Comparison of ENCODE assay signal across 1 cellular context in the genomic region with DNA sequence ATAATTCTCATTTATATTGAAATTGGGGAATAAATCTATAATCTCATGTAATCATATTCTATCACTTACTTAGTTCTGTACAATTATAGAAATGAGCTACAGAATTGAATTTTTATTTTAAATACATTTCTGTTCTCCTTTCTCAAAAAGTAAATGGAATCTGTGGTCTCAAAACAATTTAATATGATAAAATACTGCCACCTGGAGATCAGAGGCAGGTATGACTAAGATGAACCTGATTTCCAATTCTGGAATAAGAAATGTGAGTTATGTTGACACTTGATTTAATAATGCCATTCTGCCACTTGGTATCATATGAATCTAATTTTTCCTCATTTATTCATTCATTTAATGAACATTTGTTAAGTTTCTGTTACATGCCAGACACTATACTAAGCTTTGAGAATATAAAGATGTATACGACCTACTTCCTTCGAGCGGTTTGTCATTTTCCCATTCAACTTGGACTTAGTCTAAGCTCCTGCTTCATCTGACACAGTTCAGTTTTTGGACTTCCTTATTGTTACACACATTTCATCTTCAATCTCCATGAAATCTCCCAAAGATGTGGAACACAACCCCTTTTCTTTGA.
TF ChIP-seq lines count a peak whose summit lies in the region.

No MANE protein-coding gene starts in this region.

TF ChIP-seq in GM23338, 12 proteins besides CTCF, POLR2A, EP300 and RAD21 (continued from another document):
- TF ChIP-seq, protein P1, sequence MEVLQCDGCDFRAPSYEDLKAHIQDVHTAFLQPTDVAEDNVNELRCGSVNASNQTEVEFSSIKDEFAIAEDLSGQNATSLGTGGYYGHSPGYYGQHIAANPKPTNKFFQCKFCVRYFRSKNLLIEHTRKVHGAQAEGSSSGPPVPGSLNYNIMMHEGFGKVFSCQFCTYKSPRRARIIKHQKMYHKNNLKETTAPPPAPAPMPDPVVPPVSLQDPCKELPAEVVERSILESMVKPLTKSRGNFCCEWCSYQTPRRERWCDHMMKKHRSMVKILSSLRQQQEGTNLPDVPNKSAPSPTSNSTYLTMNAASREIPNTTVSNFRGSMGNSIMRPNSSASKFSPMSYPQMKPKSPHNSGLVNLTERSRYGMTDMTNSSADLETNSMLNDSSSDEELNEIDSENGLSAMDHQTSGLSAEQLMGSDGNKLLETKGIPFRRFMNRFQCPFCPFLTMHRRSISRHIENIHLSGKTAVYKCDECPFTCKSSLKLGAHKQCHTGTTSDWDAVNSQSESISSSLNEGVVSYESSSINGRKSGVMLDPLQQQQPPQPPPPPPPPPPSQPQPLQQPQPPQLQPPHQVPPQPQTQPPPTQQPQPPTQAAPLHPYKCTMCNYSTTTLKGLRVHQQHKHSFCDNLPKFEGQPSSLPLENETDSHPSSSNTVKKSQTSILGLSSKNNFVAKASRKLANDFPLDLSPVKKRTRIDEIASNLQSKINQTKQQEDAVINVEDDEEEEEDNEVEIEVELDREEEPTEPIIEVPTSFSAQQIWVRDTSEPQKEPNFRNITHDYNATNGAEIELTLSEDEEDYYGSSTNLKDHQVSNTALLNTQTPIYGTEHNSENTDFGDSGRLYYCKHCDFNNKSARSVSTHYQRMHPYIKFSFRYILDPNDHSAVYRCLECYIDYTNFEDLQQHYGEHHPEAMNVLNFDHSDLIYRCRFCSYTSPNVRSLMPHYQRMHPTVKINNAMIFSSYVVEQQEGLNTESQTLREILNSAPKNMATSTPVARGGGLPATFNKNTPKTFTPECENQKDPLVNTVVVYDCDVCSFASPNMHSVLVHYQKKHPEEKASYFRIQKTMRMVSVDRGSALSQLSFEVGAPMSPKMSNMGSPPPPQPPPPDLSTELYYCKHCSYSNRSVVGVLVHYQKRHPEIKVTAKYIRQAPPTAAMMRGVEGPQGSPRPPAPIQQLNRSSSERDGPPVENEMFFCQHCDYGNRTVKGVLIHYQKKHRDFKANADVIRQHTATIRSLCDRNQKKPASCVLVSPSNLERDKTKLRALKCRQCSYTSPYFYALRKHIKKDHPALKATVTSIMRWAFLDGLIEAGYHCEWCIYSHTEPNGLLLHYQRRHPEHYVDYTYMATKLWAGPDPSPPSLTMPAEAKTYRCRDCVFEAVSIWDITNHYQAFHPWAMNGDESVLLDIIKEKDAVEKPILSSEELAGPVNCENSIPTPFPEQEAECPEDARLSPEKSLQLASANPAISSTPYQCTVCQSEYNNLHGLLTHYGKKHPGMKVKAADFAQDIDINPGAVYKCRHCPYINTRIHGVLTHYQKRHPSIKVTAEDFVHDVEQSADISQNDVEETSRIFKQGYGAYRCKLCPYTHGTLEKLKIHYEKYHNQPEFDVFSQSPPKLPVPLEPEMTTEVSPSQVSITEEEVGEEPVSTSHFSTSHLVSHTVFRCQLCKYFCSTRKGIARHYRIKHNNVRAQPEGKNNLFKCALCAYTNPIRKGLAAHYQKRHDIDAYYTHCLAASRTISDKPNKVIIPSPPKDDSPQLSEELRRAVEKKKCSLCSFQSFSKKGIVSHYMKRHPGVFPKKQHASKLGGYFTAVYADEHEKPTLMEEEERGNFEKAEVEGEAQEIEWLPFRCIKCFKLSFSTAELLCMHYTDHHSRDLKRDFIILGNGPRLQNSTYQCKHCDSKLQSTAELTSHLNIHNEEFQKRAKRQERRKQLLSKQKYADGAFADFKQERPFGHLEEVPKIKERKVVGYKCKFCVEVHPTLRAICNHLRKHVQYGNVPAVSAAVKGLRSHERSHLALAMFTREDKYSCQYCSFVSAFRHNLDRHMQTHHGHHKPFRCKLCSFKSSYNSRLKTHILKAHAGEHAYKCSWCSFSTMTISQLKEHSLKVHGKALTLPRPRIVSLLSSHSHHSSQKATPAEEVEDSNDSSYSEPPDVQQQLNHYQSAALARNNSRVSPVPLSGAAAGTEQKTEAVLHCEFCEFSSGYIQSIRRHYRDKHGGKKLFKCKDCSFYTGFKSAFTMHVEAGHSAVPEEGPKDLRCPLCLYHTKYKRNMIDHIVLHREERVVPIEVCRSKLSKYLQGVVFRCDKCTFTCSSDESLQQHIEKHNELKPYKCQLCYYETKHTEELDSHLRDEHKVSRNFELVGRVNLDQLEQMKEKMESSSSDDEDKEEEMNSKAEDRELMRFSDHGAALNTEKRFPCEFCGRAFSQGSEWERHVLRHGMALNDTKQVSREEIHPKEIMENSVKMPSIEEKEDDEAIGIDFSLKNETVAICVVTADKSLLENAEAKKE (CRISPR knock-in tag; IDR thresholded peaks at IDR 0.05): no peak
